Comparison of ENCODE assay signal across 9 cellular contexts in genomic region chr10:60384708-60385398, GRCh38. TPM values are rescaled to one million over a fixed set of nuclear protein-coding genes. Genes with fewer than 3 reads are reported as not detected.
A peak's percentile ranks its signal among the peaks of the same experiment; 100 is the strongest.
DNase-seq lines count a peak whose midpoint lies in the region; ATAC-seq and TF ChIP-seq lines count a peak whose summit lies in the region.
"Had no signal": no experiment of that assay in that cellular context is flagged by ENCODE, and none has a peak within 500 bp of the region (broad histone marks: within the 10 kb centered on the region; RNA-seq: fewer than 3 reads in every experiment).

No MANE protein-coding gene starts in this region.

- BruUV-seq in A673 (replicated peaks; lab: Mats Ljungman, UMichigan) = no TSS peak

- H3K4me3 ChIP-seq in A673 (ENCODE audit: low read depth, low read length, poor library complexity, severe bottlenecking) = no peak overlapping the region
- H3K4me3 ChIP-seq in brain microvascular endothelial cell (ENCODE audit: low read depth, low read length) = no peak overlapping the region
- no peak overlapping the region for H3K4me3 ChIP-seq in kidney epithelial cell (ENCODE audit: low read depth, low read length)

- POLR2A ChIA-PET in A673 (lab: Charles Lee; ENCODE audit: low non-redundant PET) = no interaction called here

- TF ChIP-seq CTCF in A673 (conservative IDR thresholded peaks at IDR 0.05; ENCODE audit: low read depth, low read length) (no peak), brain microvascular endothelial cell (IDR thresholded peaks at IDR 0.05; ENCODE audit: low read depth, low read length, missing control alignments) (no peak), kidney epithelial cell (IDR thresholded peaks at IDR 0.05; ENCODE audit: insufficient read depth, low read length, poor library complexity, severe bottlenecking) (no peak), GM13976 (IDR thresholded peaks at IDR 0.05; ENCODE audit: borderline replicate concordance, control extremely low read depth, extremely low read depth, insufficient read depth, missing control alignments) (no peak)

- H3K4me1 ChIP-seq in A673 (ENCODE audit: insufficient read depth, low read length, poor library complexity, severe bottlenecking) = peaks cover 6% of the 10 kb centered on the region

- H3K36me3 ChIP-seq in A673 (ENCODE audit: insufficient read depth, low read length, poor library complexity, severe bottlenecking) (no peaks in the 10 kb centered on the region), brain microvascular endothelial cell (replicated peaks) (no peaks in the 10 kb centered on the region), kidney epithelial cell (ENCODE audit: control insufficient read depth, insufficient read depth, low read length) (no peaks in the 10 kb centered on the region)

- CTCF ChIA-PET in A673 (lab: Charles Lee) = no interaction called here

- in situ Hi-C loops in brain microvascular endothelial cell (cut with HindIII; ENCODE audit: low pct_ligation_motif_present, low sequenced_read_pairs) = no loop called here
- in situ Hi-C loops in GM13976 (cut with MboI; ENCODE audit: low sequenced_read_pairs, unreplicated experiment) = no loop called here

- intact Hi-C loops in A673 (cut with micrococcal nuclease; ENCODE audit: unreplicated experiment) = no loop called here

- no peak overlapping the region for H3K27ac ChIP-seq in A673 (ENCODE audit: low read depth, low read length, poor library complexity, severe bottlenecking)
- H3K27ac ChIP-seq in brain microvascular endothelial cell = peak overlapping the region; percentile 70

- no peaks in the 10 kb centered on the region for H3K9me3 ChIP-seq in A673 (ENCODE audit: low read depth, low read length, poor library complexity, severe bottlenecking)

- DNase-seq in A673 (ENCODE audit: low spot score) = peak; percentile 69
- DNase-seq in HS-5 (ENCODE audit: low read depth) = peak; percentile 96
- peak; percentile 90 for DNase-seq in brain microvascular endothelial cell
- peak; percentile 90 for DNase-seq in kidney epithelial cell (ENCODE audit: low read depth)
- DNase-seq in NOMO-1 treated with DMSO at 0.1 percent for 48 hours (lab: John Stamatoyannopoulos, UW; ENCODE audit: unreplicated experiment) = no peak
- no peak for DNase-seq in GM13976 (ENCODE audit: low spot score)
- DNase-seq: glutamatergic neuron had no signal

- H3K27me3 ChIP-seq in A673 (replicated peaks; ENCODE audit: insufficient read depth, low read depth, low read length, poor library complexity) (no peaks in the 10 kb centered on the region), brain microvascular endothelial cell (replicated peaks) (no peaks in the 10 kb centered on the region), kidney epithelial cell (ENCODE audit: control insufficient read depth, insufficient read depth, low read length) (no peaks in the 10 kb centered on the region)

- no peak for ATAC-seq in GM18517 (IDR thresholded peaks at IDR 0.05; ENCODE audit: unreplicated experiment)
- ATAC-seq in GM21423 (IDR thresholded peaks at IDR 0.05; ENCODE audit: unreplicated experiment) = no peak

RNA-seq across cellular contexts. Expression of gene ANK3, which starts 4.8 kb away (rescaled TPM):
- total RNA-seq in A673 (2021) (13.5 and 16.3 TPM in 2 replicates), kidney epithelial cell (5.1 and 14.8 TPM in 2 replicates)

Comparison
In these comparisons a context has a peak if more than half of its experiments do, and no peak if none do; other contexts are left out.
1. DNase-seq: peak in A673 (single experiment), HS-5 (single experiment), brain microvascular endothelial cell (single experiment) and kidney epithelial cell (single experiment); none in NOMO-1 treated with DMSO at 0.1 percent for 48 hours (single experiment) and GM13976 (single experiment).